In the genomic region with DNA sequence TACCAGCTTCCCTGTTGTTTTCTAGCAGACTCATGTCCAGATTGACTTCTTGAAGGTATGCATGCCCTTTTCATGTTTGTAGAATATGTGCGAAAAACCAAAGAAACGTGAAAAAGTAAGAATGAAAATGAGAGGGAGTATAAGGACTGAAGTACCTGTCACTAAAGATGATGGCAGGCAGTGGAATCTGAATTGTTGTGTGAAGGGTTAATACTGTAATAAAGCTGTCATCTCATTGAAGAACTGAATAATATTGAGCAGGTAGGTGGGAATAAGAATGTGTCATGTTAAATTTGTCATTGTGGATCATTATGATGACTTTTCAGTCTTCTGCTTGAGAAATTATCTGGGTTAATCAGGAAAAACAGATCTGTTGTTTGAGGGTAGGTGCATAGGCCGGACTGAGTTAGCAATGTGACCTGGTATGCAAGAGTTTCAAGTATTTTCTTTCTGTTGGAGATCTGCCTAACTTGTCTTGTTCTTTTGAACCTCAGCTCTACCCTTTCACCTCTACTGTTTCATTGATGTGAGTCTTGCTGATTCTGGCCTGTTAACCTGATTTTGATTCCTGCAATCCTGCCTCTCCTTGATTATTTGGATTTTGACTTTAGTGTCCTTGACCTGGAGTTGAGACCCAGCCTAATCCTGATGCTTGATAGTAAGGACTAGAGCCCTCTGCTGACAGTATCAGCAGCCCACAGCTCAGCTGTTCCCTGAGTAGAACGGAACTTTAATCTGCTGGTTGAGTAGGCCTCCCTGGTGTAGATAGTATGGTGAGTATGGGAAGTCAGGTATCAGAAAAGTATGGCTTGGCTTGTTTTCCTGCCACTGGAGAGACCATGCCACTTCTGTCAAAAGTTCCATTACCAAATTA, we compare ENCODE assay signal across 1 cellular context.
TF ChIP-seq lines count a peak whose summit lies in the region.

No MANE protein-coding gene starts in this region.

TF ChIP-seq in GM23338, 12 proteins besides CTCF, POLR2A, EP300 and RAD21 (continued from another document):
- TF ChIP-seq, protein P1, sequence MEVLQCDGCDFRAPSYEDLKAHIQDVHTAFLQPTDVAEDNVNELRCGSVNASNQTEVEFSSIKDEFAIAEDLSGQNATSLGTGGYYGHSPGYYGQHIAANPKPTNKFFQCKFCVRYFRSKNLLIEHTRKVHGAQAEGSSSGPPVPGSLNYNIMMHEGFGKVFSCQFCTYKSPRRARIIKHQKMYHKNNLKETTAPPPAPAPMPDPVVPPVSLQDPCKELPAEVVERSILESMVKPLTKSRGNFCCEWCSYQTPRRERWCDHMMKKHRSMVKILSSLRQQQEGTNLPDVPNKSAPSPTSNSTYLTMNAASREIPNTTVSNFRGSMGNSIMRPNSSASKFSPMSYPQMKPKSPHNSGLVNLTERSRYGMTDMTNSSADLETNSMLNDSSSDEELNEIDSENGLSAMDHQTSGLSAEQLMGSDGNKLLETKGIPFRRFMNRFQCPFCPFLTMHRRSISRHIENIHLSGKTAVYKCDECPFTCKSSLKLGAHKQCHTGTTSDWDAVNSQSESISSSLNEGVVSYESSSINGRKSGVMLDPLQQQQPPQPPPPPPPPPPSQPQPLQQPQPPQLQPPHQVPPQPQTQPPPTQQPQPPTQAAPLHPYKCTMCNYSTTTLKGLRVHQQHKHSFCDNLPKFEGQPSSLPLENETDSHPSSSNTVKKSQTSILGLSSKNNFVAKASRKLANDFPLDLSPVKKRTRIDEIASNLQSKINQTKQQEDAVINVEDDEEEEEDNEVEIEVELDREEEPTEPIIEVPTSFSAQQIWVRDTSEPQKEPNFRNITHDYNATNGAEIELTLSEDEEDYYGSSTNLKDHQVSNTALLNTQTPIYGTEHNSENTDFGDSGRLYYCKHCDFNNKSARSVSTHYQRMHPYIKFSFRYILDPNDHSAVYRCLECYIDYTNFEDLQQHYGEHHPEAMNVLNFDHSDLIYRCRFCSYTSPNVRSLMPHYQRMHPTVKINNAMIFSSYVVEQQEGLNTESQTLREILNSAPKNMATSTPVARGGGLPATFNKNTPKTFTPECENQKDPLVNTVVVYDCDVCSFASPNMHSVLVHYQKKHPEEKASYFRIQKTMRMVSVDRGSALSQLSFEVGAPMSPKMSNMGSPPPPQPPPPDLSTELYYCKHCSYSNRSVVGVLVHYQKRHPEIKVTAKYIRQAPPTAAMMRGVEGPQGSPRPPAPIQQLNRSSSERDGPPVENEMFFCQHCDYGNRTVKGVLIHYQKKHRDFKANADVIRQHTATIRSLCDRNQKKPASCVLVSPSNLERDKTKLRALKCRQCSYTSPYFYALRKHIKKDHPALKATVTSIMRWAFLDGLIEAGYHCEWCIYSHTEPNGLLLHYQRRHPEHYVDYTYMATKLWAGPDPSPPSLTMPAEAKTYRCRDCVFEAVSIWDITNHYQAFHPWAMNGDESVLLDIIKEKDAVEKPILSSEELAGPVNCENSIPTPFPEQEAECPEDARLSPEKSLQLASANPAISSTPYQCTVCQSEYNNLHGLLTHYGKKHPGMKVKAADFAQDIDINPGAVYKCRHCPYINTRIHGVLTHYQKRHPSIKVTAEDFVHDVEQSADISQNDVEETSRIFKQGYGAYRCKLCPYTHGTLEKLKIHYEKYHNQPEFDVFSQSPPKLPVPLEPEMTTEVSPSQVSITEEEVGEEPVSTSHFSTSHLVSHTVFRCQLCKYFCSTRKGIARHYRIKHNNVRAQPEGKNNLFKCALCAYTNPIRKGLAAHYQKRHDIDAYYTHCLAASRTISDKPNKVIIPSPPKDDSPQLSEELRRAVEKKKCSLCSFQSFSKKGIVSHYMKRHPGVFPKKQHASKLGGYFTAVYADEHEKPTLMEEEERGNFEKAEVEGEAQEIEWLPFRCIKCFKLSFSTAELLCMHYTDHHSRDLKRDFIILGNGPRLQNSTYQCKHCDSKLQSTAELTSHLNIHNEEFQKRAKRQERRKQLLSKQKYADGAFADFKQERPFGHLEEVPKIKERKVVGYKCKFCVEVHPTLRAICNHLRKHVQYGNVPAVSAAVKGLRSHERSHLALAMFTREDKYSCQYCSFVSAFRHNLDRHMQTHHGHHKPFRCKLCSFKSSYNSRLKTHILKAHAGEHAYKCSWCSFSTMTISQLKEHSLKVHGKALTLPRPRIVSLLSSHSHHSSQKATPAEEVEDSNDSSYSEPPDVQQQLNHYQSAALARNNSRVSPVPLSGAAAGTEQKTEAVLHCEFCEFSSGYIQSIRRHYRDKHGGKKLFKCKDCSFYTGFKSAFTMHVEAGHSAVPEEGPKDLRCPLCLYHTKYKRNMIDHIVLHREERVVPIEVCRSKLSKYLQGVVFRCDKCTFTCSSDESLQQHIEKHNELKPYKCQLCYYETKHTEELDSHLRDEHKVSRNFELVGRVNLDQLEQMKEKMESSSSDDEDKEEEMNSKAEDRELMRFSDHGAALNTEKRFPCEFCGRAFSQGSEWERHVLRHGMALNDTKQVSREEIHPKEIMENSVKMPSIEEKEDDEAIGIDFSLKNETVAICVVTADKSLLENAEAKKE (CRISPR knock-in tag; IDR thresholded peaks at IDR 0.05), result no peak
- TF ChIP-seq JUNB (IDR thresholded peaks at IDR 0.05; ENCODE audit: unreplicated experiment) (no peak), NANOG (IDR thresholded peaks at IDR 0.05; ENCODE audit: borderline replicate concordance) (no peak), POLR2AphosphoS5 (IDR thresholded peaks at IDR 0.05; ENCODE audit: low read depth) (no peak), EZH2phosphoT487 (IDR thresholded peaks at IDR 0.05; ENCODE audit: unreplicated experiment) (no peak)
- TF ChIP-seq, protein P2, sequence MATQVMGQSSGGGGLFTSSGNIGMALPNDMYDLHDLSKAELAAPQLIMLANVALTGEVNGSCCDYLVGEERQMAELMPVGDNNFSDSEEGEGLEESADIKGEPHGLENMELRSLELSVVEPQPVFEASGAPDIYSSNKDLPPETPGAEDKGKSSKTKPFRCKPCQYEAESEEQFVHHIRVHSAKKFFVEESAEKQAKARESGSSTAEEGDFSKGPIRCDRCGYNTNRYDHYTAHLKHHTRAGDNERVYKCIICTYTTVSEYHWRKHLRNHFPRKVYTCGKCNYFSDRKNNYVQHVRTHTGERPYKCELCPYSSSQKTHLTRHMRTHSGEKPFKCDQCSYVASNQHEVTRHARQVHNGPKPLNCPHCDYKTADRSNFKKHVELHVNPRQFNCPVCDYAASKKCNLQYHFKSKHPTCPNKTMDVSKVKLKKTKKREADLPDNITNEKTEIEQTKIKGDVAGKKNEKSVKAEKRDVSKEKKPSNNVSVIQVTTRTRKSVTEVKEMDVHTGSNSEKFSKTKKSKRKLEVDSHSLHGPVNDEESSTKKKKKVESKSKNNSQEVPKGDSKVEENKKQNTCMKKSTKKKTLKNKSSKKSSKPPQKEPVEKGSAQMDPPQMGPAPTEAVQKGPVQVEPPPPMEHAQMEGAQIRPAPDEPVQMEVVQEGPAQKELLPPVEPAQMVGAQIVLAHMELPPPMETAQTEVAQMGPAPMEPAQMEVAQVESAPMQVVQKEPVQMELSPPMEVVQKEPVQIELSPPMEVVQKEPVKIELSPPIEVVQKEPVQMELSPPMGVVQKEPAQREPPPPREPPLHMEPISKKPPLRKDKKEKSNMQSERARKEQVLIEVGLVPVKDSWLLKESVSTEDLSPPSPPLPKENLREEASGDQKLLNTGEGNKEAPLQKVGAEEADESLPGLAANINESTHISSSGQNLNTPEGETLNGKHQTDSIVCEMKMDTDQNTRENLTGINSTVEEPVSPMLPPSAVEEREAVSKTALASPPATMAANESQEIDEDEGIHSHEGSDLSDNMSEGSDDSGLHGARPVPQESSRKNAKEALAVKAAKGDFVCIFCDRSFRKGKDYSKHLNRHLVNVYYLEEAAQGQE (IDR thresholded peaks at IDR 0.05; ENCODE audit: unreplicated experiment), result no peak
- TF ChIP-seq, protein P3, sequence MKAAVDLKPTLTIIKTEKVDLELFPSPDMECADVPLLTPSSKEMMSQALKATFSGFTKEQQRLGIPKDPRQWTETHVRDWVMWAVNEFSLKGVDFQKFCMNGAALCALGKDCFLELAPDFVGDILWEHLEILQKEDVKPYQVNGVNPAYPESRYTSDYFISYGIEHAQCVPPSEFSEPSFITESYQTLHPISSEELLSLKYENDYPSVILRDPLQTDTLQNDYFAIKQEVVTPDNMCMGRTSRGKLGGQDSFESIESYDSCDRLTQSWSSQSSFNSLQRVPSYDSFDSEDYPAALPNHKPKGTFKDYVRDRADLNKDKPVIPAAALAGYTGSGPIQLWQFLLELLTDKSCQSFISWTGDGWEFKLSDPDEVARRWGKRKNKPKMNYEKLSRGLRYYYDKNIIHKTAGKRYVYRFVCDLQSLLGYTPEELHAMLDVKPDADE (IDR thresholded peaks at IDR 0.05), result no peak
TF ChIP-seq in GM23338: peak in this region for 0.
